ENCODE assay signal across 8 cellular contexts in the genomic region with DNA sequence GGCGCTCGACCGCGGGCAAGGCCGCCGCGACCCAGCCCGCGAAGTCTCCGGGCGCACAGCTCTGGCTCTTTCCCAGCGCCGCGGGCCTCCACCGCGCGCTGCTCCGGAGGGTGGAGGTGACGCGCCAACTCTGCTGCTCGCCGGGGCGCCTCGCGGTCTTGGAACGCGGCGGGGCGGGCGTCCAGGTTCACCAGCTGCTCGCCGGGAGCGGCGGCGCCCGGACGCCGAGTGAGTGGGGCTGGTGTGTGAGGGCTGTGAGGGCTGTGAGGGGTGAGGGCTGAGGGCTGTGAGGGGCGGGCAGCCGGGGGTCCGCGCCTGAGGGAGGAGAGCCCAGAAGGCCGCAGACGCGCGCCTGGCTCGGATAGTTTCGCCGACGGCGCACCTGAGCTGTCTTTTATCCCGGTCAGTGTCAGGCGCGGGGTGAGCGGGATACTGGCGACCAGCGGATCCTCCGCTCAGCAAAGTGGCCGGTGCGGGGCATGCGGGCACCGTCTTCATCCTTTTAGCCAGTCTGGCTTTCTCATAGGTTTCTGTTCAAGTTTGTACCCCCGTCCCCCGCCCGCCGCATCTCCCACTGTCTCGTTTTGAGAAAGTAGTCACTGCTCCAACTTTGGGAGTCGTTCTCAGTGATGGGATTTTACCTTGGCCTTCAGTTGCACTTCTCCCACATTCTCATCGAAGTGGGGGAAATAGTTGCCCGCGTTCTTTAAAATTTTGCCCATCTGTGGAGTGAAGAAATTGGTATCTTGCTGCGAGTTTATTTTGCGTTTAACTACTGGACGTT. TPM values are rescaled to one million over a fixed set of nuclear protein-coding genes. Genes with fewer than 3 reads are reported as not detected.
DNase-seq lines count a peak whose midpoint lies in the region; ATAC-seq and TF ChIP-seq lines count a peak whose summit lies in the region.

No MANE protein-coding gene starts in this region.

- H3K27me3 ChIP-seq in ACC112 (ENCODE audit: insufficient read depth, low read length) (no peaks in the 10 kb centered on the region), colonic mucosa (no peaks in the 10 kb centered on the region), lower lobe of right lung (ENCODE audit: low read depth) (no peaks in the 10 kb centered on the region)

- POLR2A ChIA-PET in T-cell (lab: Charles Lee) = interaction anchor here (0.5 to 2.9 kb wide), 7 partner anchors 11 to 241 kb away, joined by 3 to 25 read pairs (median 4); a partner anchor contains a TSS

- peaks cover 13% of the 10 kb centered on the region for H3K36me3 ChIP-seq in ACC112 (ENCODE audit: insufficient read depth, low read length)
- no peaks in the 10 kb centered on the region for H3K36me3 ChIP-seq in colonic mucosa
- peaks cover 5% of the 10 kb centered on the region for H3K36me3 ChIP-seq in lower lobe of right lung

- no peak overlapping the region; the same call in 1 of the 2 replicates for H3K27ac ChIP-seq in ACC112 (ENCODE audit: low read depth, low read length)
- peak overlapping the region; percentile 63 for H3K27ac ChIP-seq in colonic mucosa
- H3K27ac ChIP-seq in lower lobe of right lung = peak overlapping the region; percentile 83

- H3K27me3 Mint-ChIP-seq in T-cell = no peaks in the 10 kb centered on the region

- peak overlapping the region; percentile 81 for H3K4me3 ChIP-seq in ACC112 (ENCODE audit: low read depth, low read length)
- H3K4me3 ChIP-seq in colonic mucosa = peak overlapping the region; percentile 81
- peak overlapping the region; percentile 79 for H3K4me3 ChIP-seq in lower lobe of right lung

- ATAC-seq in GM18858 (IDR thresholded peaks at IDR 0.05; ENCODE audit: unreplicated experiment) = peak; percentile 29
- ATAC-seq in HG03025 (IDR thresholded peaks at IDR 0.05; ENCODE audit: low FRiP score, unreplicated experiment) = peak; percentile 37
- peak; percentile 62 to 65 (median 64) for ATAC-seq in T-cell (replicated peaks in 1 of 4)
- ATAC-seq in lower lobe of right lung = peak; percentile 79 to 81

- H3K27ac Mint-ChIP-seq in T-cell = peak overlapping the region; percentile 75 to 100

- intact Hi-C loops in colonic mucosa (cut with DNase I) = loop anchor here (2.0 to 10.0 kb wide), 3 partner anchors 55 to 423 kb away; no protein-coding TSS in a partner anchor
- intact Hi-C loops in lower lobe of right lung (cut with DNase I) = no loop called here

- peaks cover 16% of the 10 kb centered on the region for H3K36me3 Mint-ChIP-seq in T-cell

- CTCF ChIA-PET in T-cell (lab: Charles Lee) = interaction anchor here in 1 of 2 donors (0.5 to 1.3 kb wide), 7 partner anchors 76 to 608 kb away, joined by 3 to 9 read pairs (median 4); a partner anchor contains a TSS

- H3K4me1 Mint-ChIP-seq in T-cell = peaks cover 39 to 58% (median 46%) of the 10 kb centered on the region in 3 donors

- peak in 19 of 34 experiments; percentile 13 to 58 (median 39) for DNase-seq in T-cell
- peak; percentile 41 for DNase-seq in colonic mucosa
- peak; percentile 62 for DNase-seq in lower lobe of right lung
- DNase-seq in stimulated activated CD4-positive, alpha-beta T cell treated with anti-CD3 and anti-CD28 coated beads, TNF-alpha, amount 100 ng/mL, for 48 hours (ENCODE audit: low read depth in 3 of 3) = peak; percentile 4 to 25 (median 7)
- DNase-seq in NCI-H526 treated with DMSO at 0.1 percent for 48 hours (lab: John Stamatoyannopoulos, UW) = no peak

- no peaks in the 10 kb centered on the region for H3K9me3 ChIP-seq in colonic mucosa
- no peaks in the 10 kb centered on the region for H3K9me3 ChIP-seq in lower lobe of right lung

- H3K4me3 Mint-ChIP-seq in T-cell = peak overlapping the region; percentile 85 to 100 (median 100)

- TF ChIP-seq CTCF in colonic mucosa (IDR thresholded peaks at IDR 0.05) (no peak), lower lobe of right lung (IDR thresholded peaks at IDR 0.05) (no peak)

- peak overlapping the region in 1 of 2 donors; percentile 70 for H3K9ac ChIP-seq in colonic mucosa (ENCODE audit: low read depth in 2 of 2, low read length in 2 of 2)

- H3K4me1 ChIP-seq in ACC112 (ENCODE audit: control insufficient read depth, insufficient read depth, low read length, unreplicated experiment) = peaks cover 26% of the 10 kb centered on the region
- H3K4me1 ChIP-seq in colonic mucosa = no peaks in the 10 kb centered on the region
- no peaks in the 10 kb centered on the region for H3K4me1 ChIP-seq in lower lobe of right lung

- H3K9me3 Mint-ChIP-seq in T-cell = no peaks in the 10 kb centered on the region

- H3K79me2 ChIP-seq in ACC112 (ENCODE audit: control insufficient read depth, insufficient read depth, low read length, unreplicated experiment) = peaks cover 17% of the 10 kb centered on the region

- peak overlapping the region; percentile 52 for H2AFZ ChIP-seq in ACC112 (ENCODE audit: low read length, unreplicated experiment)

RNA-seq across cellular contexts. Expression of a gene that starts 0.6 kb away (rescaled TPM):
- total RNA-seq in T-cell (10 to 100 TPM in 4 of 5 donors, 1 to 10 TPM in 1; 8.1 to 15.5 (median 11.4) TPM), colonic mucosa (1 to 10 TPM in 1 of 2 donors, under 1 TPM in 1; 0.79 to 1.4 TPM), lower lobe of right lung (27.6 TPM)

Comparison
In these comparisons a context has a peak if more than half of its experiments do, and no peak if none do; other contexts are left out.
1. ATAC-seq: peak in every context shown above with its lines; median percentile 80 in lower lobe of right lung; 64 in T-cell; 37 in HG03025; 29 in GM18858.